ENCODE assay signal across 9 cellular contexts in the genomic region with DNA sequence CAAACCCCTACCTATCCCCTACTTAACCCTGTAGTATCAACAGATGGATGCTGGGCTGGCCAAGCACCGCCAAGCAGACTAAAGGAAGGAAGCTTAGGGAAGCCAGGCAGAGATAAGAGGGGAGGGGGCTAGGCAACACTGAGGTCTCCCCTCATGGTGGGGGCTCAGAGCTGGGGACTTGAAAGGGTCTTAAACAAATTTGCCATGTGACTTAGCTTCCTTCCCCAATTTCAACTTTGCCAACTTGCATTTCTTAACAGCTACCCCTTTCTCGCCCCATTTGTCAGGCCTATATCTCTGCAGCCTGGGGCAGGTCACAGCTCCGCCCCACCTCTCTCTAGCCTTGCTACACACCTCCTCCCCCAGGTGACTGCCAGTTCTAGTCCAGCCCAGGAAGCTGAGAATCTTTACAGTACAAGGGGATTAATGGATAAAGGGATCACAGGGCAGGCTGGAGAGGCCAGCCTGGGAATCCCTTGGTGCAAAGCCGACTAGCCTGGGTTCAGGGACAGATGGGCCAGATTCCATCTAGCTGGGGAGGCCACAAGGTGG. TPM values are rescaled to one million over a fixed set of nuclear protein-coding genes. Genes with fewer than 3 reads are reported as not detected.
DNase-seq lines count a peak whose midpoint lies in the region; ATAC-seq and FAIRE-seq lines count a peak whose summit lies in the region.
"Had no signal": no experiment of that assay in that cellular context is flagged by ENCODE, and none has a peak within 500 bp of the region (broad histone marks: within the 10 kb centered on the region; RNA-seq: fewer than 3 reads in every experiment).

No MANE protein-coding gene starts in this region.

- peaks cover 86% of the 10 kb centered on the region for H3K4me1 Mint-ChIP-seq in activated naive CD8-positive, alpha-beta T cell treated with anti-CD3 and anti-CD28 coated beads, Interleukin-2, amount 50 U/mL, for 24 hours

- no peak overlapping the region for H2BK12ac ChIP-seq in neuronal stem cell (ENCODE audit: low read length)

- H3K9me3 ChIP-seq in neuronal stem cell (replicated peaks in 1 of 2; ENCODE audit: control insufficient read depth in 2 of 2, insufficient read depth in 1 of 2, low read depth in 1 of 2, low read length in 2 of 2), result no peaks in the 10 kb centered on the region

- no peak overlapping the region for H3K27ac ChIP-seq in neuronal stem cell (replicated peaks; ENCODE audit: low read length)
- H3K27ac ChIP-seq: GM23248 had no signal

- H3K36me3 ChIP-seq in neuronal stem cell (replicated peaks in 1 of 2; ENCODE audit: control insufficient read depth in 2 of 2, insufficient read depth in 2 of 2, low read length in 2 of 2), result peaks cover 0 to 1% of the 10 kb centered on the region in 2 donors

- peaks cover 0 to 6% (median 0%) of the 10 kb centered on the region in 3 experiments for H3K27me3 ChIP-seq in neuronal stem cell (ENCODE audit: control insufficient read depth in 3 of 3, insufficient read depth in 3 of 3, low read depth in 1 of 3, low read length in 3 of 3)

- no peaks in the 10 kb centered on the region for H3K79me1 ChIP-seq in neuronal stem cell (ENCODE audit: low read depth, low read length)

- no peak overlapping the region for H3K9ac ChIP-seq in neuronal stem cell (ENCODE audit: low read depth, low read length, poor library complexity)
- H3K9ac ChIP-seq: GM23248 had no signal

- no CpG with 5 or more reads among the region's 4 CpGs for WGBS in neuronal stem cell (ENCODE audit: extremely low coverage in 2 of 2, insufficient read length in 2 of 2, insufficient replicate concordance in 1 of 2), 2 donors

- peak overlapping the region; percentile 25 for H2BK5ac ChIP-seq in neuronal stem cell (ENCODE audit: low read length)

- H3K9me3 Mint-ChIP-seq in activated naive CD8-positive, alpha-beta T cell treated with anti-CD3 and anti-CD28 coated beads, Interleukin-2, amount 50 U/mL, for 24 hours, result no peaks in the 10 kb centered on the region

- peak overlapping the region; percentile 65 for H3K18ac ChIP-seq in neuronal stem cell (ENCODE audit: low read length)

- H3K23ac ChIP-seq in neuronal stem cell (ENCODE audit: low read depth, low read length, poor library complexity), result no peak overlapping the region

- peak overlapping the region; percentile 93 for H3K4me3 Mint-ChIP-seq in activated naive CD8-positive, alpha-beta T cell treated with anti-CD3 and anti-CD28 coated beads, Interleukin-2, amount 50 U/mL, for 24 hours

- H3K4ac ChIP-seq in neuronal stem cell (ENCODE audit: low read length), result no peak overlapping the region

- peaks cover 31 to 40% of the 10 kb centered on the region in 2 donors for H3K4me1 ChIP-seq in neuronal stem cell (ENCODE audit: control insufficient read depth in 2 of 2, insufficient read depth in 1 of 2, low read depth in 1 of 2, low read length in 2 of 2)

- H3K36me3 Mint-ChIP-seq in activated naive CD8-positive, alpha-beta T cell treated with anti-CD3 and anti-CD28 coated beads, Interleukin-2, amount 50 U/mL, for 24 hours (ENCODE audit: low read depth), result peaks cover 10% of the 10 kb centered on the region

- no peak overlapping the region for H3K4me2 ChIP-seq in neuronal stem cell (ENCODE audit: insufficient read depth, low read length, poor library complexity, severe bottlenecking)

- H2BK15ac ChIP-seq in neuronal stem cell (ENCODE audit: low read length), result peak overlapping the region; percentile 49

- peak; percentile 17 for ATAC-seq in activated naive CD8-positive, alpha-beta T cell treated with anti-CD3 and anti-CD28 coated beads, Interleukin-2, amount 50 U/mL, for 24 hours
- ATAC-seq in GM21786 (IDR thresholded peaks at IDR 0.05; ENCODE audit: unreplicated experiment) (no peak), GM21528 (IDR thresholded peaks at IDR 0.05; ENCODE audit: low FRiP score, unreplicated experiment) (no peak), HG03108 (IDR thresholded peaks at IDR 0.05; ENCODE audit: unreplicated experiment) (no peak)

- peak overlapping the region; percentile 42 for H2AK5ac ChIP-seq in neuronal stem cell (ENCODE audit: low read depth, low read length)

- DNase-seq in GM19239 (ENCODE audit: insufficient read length, low spot score) (no peak), NOMO-1 treated with dmso at 0.1 percent for 144 hours (lab: John Stamatoyannopoulos, UW; ENCODE audit: unreplicated experiment) (peak; percentile 39), neuronal stem cell (ENCODE audit: low spot score) (no peak), AG20443 (ENCODE audit: low spot score) (no peak)
- peak; percentile 50 for DNase-seq in activated naive CD8-positive, alpha-beta T cell treated with anti-CD3 and anti-CD28 coated beads, Interleukin-2, amount 50 U/mL, for 24 hours

- no peak overlapping the region for H2AFZ ChIP-seq in neuronal stem cell (ENCODE audit: low read length)
- H2AFZ ChIP-seq: GM23248 had no signal

- no peak overlapping the region for H4K8ac ChIP-seq in neuronal stem cell (ENCODE audit: low read depth, low read length)

- no peak overlapping the region for H2BK120ac ChIP-seq in neuronal stem cell (ENCODE audit: low read depth, low read length)

- H4K91ac ChIP-seq in neuronal stem cell (ENCODE audit: low read depth, low read length, poor library complexity), result no peak overlapping the region

- no peak overlapping the region for H3K14ac ChIP-seq in neuronal stem cell (ENCODE audit: low read length)

- H3K27ac Mint-ChIP-seq in activated naive CD8-positive, alpha-beta T cell treated with anti-CD3 and anti-CD28 coated beads, Interleukin-2, amount 50 U/mL, for 24 hours, result peak overlapping the region; percentile 99

- no peaks in the 10 kb centered on the region for H3K27me3 Mint-ChIP-seq in activated naive CD8-positive, alpha-beta T cell treated with anti-CD3 and anti-CD28 coated beads, Interleukin-2, amount 50 U/mL, for 24 hours

- FAIRE-seq in GM19239 (lab: Jason Lieb, UNC), result peak; percentile 82

- H3K4me3 ChIP-seq in neuronal stem cell (ENCODE audit: low read length in 2 of 2), result no peak overlapping the region
- H3K4me3 ChIP-seq: GM23248 had no signal

RNA-seq across cellular contexts. Expression of gene KIF21B, which starts 3.4 kb away (rescaled TPM):
- polyA plus RNA-seq in neuronal stem cell (2013, experiment 1 of 2), result 8.0 TPM
- 8.0 TPM for polyA plus RNA-seq in neuronal stem cell (2013, experiment 2 of 2)

Comparison
In these comparisons a context has a peak if more than half of its experiments do, and no peak if none do; other contexts are left out.
1. DNase-seq: peak in NOMO-1 treated with dmso at 0.1 percent for 144 hours (single experiment) and activated naive CD8-positive, alpha-beta T cell treated with anti-CD3 and anti-CD28 coated beads, Interleukin-2, amount 50 U/mL, for 24 hours (single experiment); none in GM19239 (single experiment), neuronal stem cell (single experiment) and AG20443 (single experiment).